ENCODE assay signal across 1 cellular context in the genomic region with DNA sequence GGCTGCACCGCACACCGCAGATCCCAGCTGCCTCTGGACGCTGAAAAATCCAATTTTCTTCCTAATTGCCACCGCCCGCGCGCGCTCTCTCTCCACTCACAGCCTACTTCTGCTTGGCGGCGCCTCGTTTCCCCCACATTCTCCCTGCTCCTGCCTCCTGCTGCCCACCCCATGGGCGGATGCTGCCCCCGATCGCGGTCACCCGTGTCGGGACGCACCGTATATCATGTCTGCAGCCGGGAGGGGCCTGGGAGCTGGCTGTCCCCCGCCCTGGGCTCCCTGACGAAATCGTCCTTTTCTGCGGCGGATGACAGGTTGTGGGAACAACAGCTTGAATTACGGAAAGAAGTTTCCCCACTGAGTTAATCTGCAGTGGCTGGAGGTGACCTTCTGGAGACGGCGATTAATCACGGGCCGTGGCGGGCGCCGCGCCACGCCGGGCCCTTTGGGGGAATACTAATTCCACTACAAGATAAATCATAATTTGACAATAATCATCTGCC.
TF ChIP-seq lines count a peak whose summit lies in the region.

No MANE protein-coding gene starts in this region.

TF ChIP-seq in H1, 55 proteins besides CTCF, POLR2A, EP300 and RAD21 (continued from another document):
- TF ChIP-seq TBP (IDR thresholded peaks at IDR 0.05; ENCODE audit: low read depth, low read length) (no peak), YY1 (IDR thresholded peaks at IDR 0.05; ENCODE audit: low read depth, low read length) (no peak), CBX5 (IDR thresholded peaks at IDR 0.05; ENCODE audit: low read depth, low read length) (no peak), CREB1 (IDR thresholded peaks at IDR 0.05) (no peak), SP4 (IDR thresholded peaks at IDR 0.05; ENCODE audit: low read length) (no peak), KDM4A (IDR thresholded peaks at IDR 0.05; ENCODE audit: low read depth, low read length, severe bottlenecking) (no peak), NRF1 (IDR thresholded peaks at IDR 0.05; ENCODE audit: low read depth, low read length) (no peak), SAP30 (IDR thresholded peaks at IDR 0.05; ENCODE audit: insufficient read depth, insufficient replicate concordance, low read length) (no peak), RXRA (IDR thresholded peaks at IDR 0.05; ENCODE audit: insufficient read depth, low read depth, low read length) (no peak), GABPA (IDR thresholded peaks at IDR 0.05; ENCODE audit: borderline replicate concordance, insufficient read depth, low read length) (no peak), PHF8 (conservative IDR thresholded peaks at IDR 0.05; ENCODE audit: low read depth, low read length) (no peak), NANOG (IDR thresholded peaks at IDR 0.05; ENCODE audit: insufficient read depth, low read depth, low read length, poor library complexity, severe bottlenecking) (no peak), RBBP5 (IDR thresholded peaks at IDR 0.05; ENCODE audit: borderline replicate concordance, low read depth, low read length) (no peak), SRF (IDR thresholded peaks at IDR 0.05; ENCODE audit: low read depth, low read length) (no peak), KDM1A (IDR thresholded peaks at IDR 0.05; ENCODE audit: borderline replicate concordance, low read length) (no peak)
